Comparison of ENCODE assay signal across 43 cellular contexts in genomic region chr1:90675161-90675847, GRCh38. TPM values are rescaled to one million over a fixed set of nuclear protein-coding genes. Genes with fewer than 3 reads are reported as not detected.
"Had no signal": no experiment of that assay in that cellular context is flagged by ENCODE, and none has a peak within 500 bp of the region (broad histone marks: within the 10 kb centered on the region; RNA-seq: fewer than 3 reads in every experiment).

No MANE protein-coding gene starts in this region.

- H3K4me3 ChIP-seq: adrenal gland, ascending aorta, body of pancreas, breast epithelium, cardiac muscle cell had no signal

- H3K4me3 Mint-ChIP-seq: activated naive CD4-positive, alpha-beta T cell treated with anti-CD3 and anti-CD28 coated beads for 36 hours; activated naive CD4-positive, alpha-beta T cell treated with anti-CD3 and anti-CD28 coated beads, Interleukin-2, amount 10 ng/mL, durations not matched to agents 7 days and 5 days; activated naive CD4-positive, alpha-beta T cell treated with anti-CD3 and anti-CD28 coated beads, Interleukin-2, amount 50 U/mL, for 24 hours; activated naive CD8-positive, alpha-beta T cell; activated naive CD8-positive, alpha-beta T cell treated with anti-CD3 and anti-CD28 coated beads for 36 hours; activated naive CD8-positive, alpha-beta T cell treated with anti-CD3 and anti-CD28 coated beads, Interleukin-2, amount 10 ng/mL, durations not matched to agents 7 days and 5 days; activated naive CD8-positive, alpha-beta T cell treated with anti-CD3 and anti-CD28 coated beads, Interleukin-2, amount 50 U/mL, for 24 hours; activated T-cell treated with anti-CD3 and anti-CD28 coated beads, Interleukin-2, amount 50 U/mL, for 24 hours; activated T-cell treated with anti-CD3 and anti-CD28 coated beads, Interleukin-2, amount 50 U/mL, for 4 hours; activated T-cell treated with anti-CD3 and anti-CD28 coated beads, Interleukin-2, amount 50 U/mL, for 72 hours; activated T-helper 1 cell treated with anti-CD3 and anti-CD28 coated beads, Interleukin-12 subunit alpha, Interleukin-12 subunit beta, Interleukin-2, Interleukin-4 antibody, amounts not matched to agents 30 ng/mL and 10 ng/mL and 1 ng/mL, durations not matched to agents 14 hours and 24 hours and 36 hours; activated T-helper 17 cell treated with anti-CD3 and anti-CD28 coated beads, Interleukin-2, amount 50 U/mL, for 72 hours; brain; central memory CD8-positive, alpha-beta T cell had no signal

- DNase-seq: activated effector memory CD4-positive, alpha-beta T cell treated with anti-CD3 and anti-CD28 coated beads, Interleukin-2, amount 50 U/mL, for 16 hours; activated effector memory CD4-positive, alpha-beta T cell treated with Interleukin-2 at 50 U/mL for 16 hours; activated gamma-delta T cell; activated gamma-delta T cell treated with Interleukin-2 at 50 U/mL for 16 hours; activated naive CD4-positive, alpha-beta T cell; activated naive CD4-positive, alpha-beta T cell treated with anti-CD3 and anti-CD28 coated beads for 36 hours; activated naive CD4-positive, alpha-beta T cell treated with anti-CD3 and anti-CD28 coated beads, Interleukin-2, amount 10 ng/mL, durations not matched to agents 7 days and 5 days; activated naive CD4-positive, alpha-beta T cell treated with anti-CD3 and anti-CD28 coated beads, Interleukin-2, amount 50 U/mL, for 16 hours; activated naive CD4-positive, alpha-beta T cell treated with Interleukin-2 at 50 U/mL for 16 hours; activated naive CD8-positive, alpha-beta T cell treated with anti-CD3 and anti-CD28 coated beads for 36 hours; activated naive CD8-positive, alpha-beta T cell treated with anti-CD3 and anti-CD28 coated beads, Interleukin-2, amount 10 ng/mL, durations not matched to agents 7 days and 5 days; activated naive CD8-positive, alpha-beta T cell treated with anti-CD3 and anti-CD28 coated beads, Interleukin-2, amount 50 U/mL, for 24 hours; activated T-cell treated with anti-CD3 and anti-CD28 coated beads, Interleukin-2, amount 50 U/mL, for 1 hour; activated T-cell treated with anti-CD3 and anti-CD28 coated beads, Interleukin-2, amount 50 U/mL, for 24 hours; activated T-cell treated with anti-CD3 and anti-CD28 coated beads, Interleukin-2, amount 50 U/mL, for 4 hours; activated T-cell treated with anti-CD3 and anti-CD28 coated beads, Interleukin-2, amount 50 U/mL, for 48 hours; activated T-cell treated with anti-CD3 and anti-CD28 coated beads, Interleukin-2, amount 50 U/mL, for 72 hours; adrenal gland; amniotic stem cell; amygdala; anterior cingulate cortex; aorta; body of pancreas; brain microvascular endothelial cell; caudate nucleus; central memory CD4-positive, alpha-beta T cell; cerebellar nuclear complex had no signal

- H3K36me3 Mint-ChIP-seq: activated naive CD4-positive, alpha-beta T cell treated with anti-CD3 and anti-CD28 coated beads, Interleukin-2, amount 10 ng/mL, durations not matched to agents 7 days and 5 days; activated naive CD8-positive, alpha-beta T cell treated with anti-CD3 and anti-CD28 coated beads, Interleukin-2, amount 10 ng/mL, durations not matched to agents 7 days and 5 days; brain had no signal

- H3K27me3 Mint-ChIP-seq: activated naive CD4-positive, alpha-beta T cell treated with anti-CD3 and anti-CD28 coated beads, Interleukin-2, amount 10 ng/mL, durations not matched to agents 7 days and 5 days; brain had no signal

- H3K4me1 Mint-ChIP-seq: activated naive CD4-positive, alpha-beta T cell treated with anti-CD3 and anti-CD28 coated beads, Interleukin-2, amount 10 ng/mL, durations not matched to agents 7 days and 5 days; activated naive CD4-positive, alpha-beta T cell treated with anti-CD3 and anti-CD28 coated beads, Interleukin-2, amount 50 U/mL, for 24 hours; activated naive CD8-positive, alpha-beta T cell treated with anti-CD3 and anti-CD28 coated beads for 36 hours; activated naive CD8-positive, alpha-beta T cell treated with anti-CD3 and anti-CD28 coated beads, Interleukin-2, amount 10 ng/mL, durations not matched to agents 7 days and 5 days; activated naive CD8-positive, alpha-beta T cell treated with anti-CD3 and anti-CD28 coated beads, Interleukin-2, amount 50 U/mL, for 24 hours; activated T-helper 17 cell treated with anti-CD3 and anti-CD28 coated beads, Interleukin-2, amount 50 U/mL, for 72 hours; brain; central memory CD8-positive, alpha-beta T cell had no signal

- H3K36me3 ChIP-seq: adrenal gland, ascending aorta, brain microvascular endothelial cell, breast epithelium, cardiac muscle cell had no signal

- H3K27ac ChIP-seq: adrenal gland, ascending aorta, body of pancreas, brain microvascular endothelial cell, breast epithelium, cardiac muscle cell had no signal

- H3K27ac Mint-ChIP-seq: activated naive CD4-positive, alpha-beta T cell treated with anti-CD3 and anti-CD28 coated beads for 36 hours; activated naive CD4-positive, alpha-beta T cell treated with anti-CD3 and anti-CD28 coated beads, Interleukin-2, amount 10 ng/mL, durations not matched to agents 7 days and 5 days; activated naive CD4-positive, alpha-beta T cell treated with anti-CD3 and anti-CD28 coated beads, Interleukin-2, amount 50 U/mL, for 24 hours; activated naive CD4-positive, alpha-beta T cell treated with anti-CD3 and anti-CD28 coated beads, Interleukin-2, amount 50 U/mL, for 72 hours; activated naive CD8-positive, alpha-beta T cell; activated naive CD8-positive, alpha-beta T cell treated with anti-CD3 and anti-CD28 coated beads for 36 hours; activated naive CD8-positive, alpha-beta T cell treated with anti-CD3 and anti-CD28 coated beads, Interleukin-2, amount 10 ng/mL, durations not matched to agents 7 days and 5 days; activated naive CD8-positive, alpha-beta T cell treated with anti-CD3 and anti-CD28 coated beads, Interleukin-2, amount 50 U/mL, for 24 hours; activated T-cell treated with anti-CD3 and anti-CD28 coated beads, Interleukin-2, amount 50 U/mL, for 24 hours; activated T-cell treated with anti-CD3 and anti-CD28 coated beads, Interleukin-2, amount 50 U/mL, for 72 hours; activated T-helper 1 cell treated with anti-CD3 and anti-CD28 coated beads, Interleukin-12 subunit alpha, Interleukin-12 subunit beta, Interleukin-2, Interleukin-4 antibody, amounts not matched to agents 30 ng/mL and 10 ng/mL and 1 ng/mL, durations not matched to agents 14 hours and 24 hours and 36 hours; activated T-helper 17 cell treated with anti-CD3 and anti-CD28 coated beads, Interleukin-2, amount 50 U/mL, for 72 hours; activated T-helper 2 cell treated with anti-CD3 and anti-CD28 coated beads, Interferon-gamma antibody, Interleukin-2, Interleukin-4, amounts not matched to agents 10 μg/mL and 5 μg/mL and 100 μg/mL, durations not matched to agents 14 hours and 24 hours and 36 hours; brain had no signal

- ATAC-seq: activated naive CD4-positive, alpha-beta T cell treated with anti-CD3 and anti-CD28 coated beads, Interleukin-2, amount 50 U/mL, for 72 hours; activated naive CD8-positive, alpha-beta T cell treated with anti-CD3 and anti-CD28 coated beads, Interleukin-2, amount 50 U/mL, for 24 hours; activated T-cell treated with anti-CD3 and anti-CD28 coated beads, Interleukin-2, amount 50 U/mL, for 4 hours; activated T-cell treated with anti-CD3 and anti-CD28 coated beads, Interleukin-2, amount 50 U/mL, for 72 hours; activated T-helper 17 cell treated with anti-CD3 and anti-CD28 coated beads, Interleukin-2, amount 50 U/mL, for 72 hours; body of pancreas had no signal

- H3K4me1 ChIP-seq: adrenal gland, ascending aorta, body of pancreas, breast epithelium had no signal

- H3K9me3 ChIP-seq: adrenal gland, body of pancreas had no signal

RNA-seq across cellular contexts. Expression of gene BARHL2, which starts 41.8 kb away (rescaled TPM):
- total RNA-seq: activated naive CD4-positive, alpha-beta T cell treated with anti-CD3 and anti-CD28 coated beads for 36 hours; activated naive CD4-positive, alpha-beta T cell treated with anti-CD3 and anti-CD28 coated beads, Interleukin-2, amount 50 U/mL, for 72 hours; activated naive CD8-positive, alpha-beta T cell treated with anti-CD3 and anti-CD28 coated beads for 36 hours; activated naive CD8-positive, alpha-beta T cell treated with anti-CD3 and anti-CD28 coated beads, Interleukin-2, amount 10 ng/mL, durations not matched to agents 7 days and 5 days; activated T-cell treated with anti-CD3 and anti-CD28 coated beads, Interleukin-2, amount 50 U/mL, for 4 hours; activated T-cell treated with anti-CD3 and anti-CD28 coated beads, Interleukin-2, amount 50 U/mL, for 72 hours; activated T-helper 1 cell treated with anti-CD3 and anti-CD28 coated beads, Interleukin-12 subunit alpha, Interleukin-12 subunit beta, Interleukin-2, Interleukin-4 antibody, amounts not matched to agents 30 ng/mL and 10 ng/mL and 1 ng/mL, durations not matched to agents 14 hours and 24 hours and 36 hours; activated T-helper 17 cell treated with anti-CD3 and anti-CD28 coated beads, Interleukin-2, amount 50 U/mL, for 72 hours; activated T-helper 2 cell treated with anti-CD3 and anti-CD28 coated beads, Interferon-gamma antibody, Interleukin-2, Interleukin-4, amounts not matched to agents 10 μg/mL and 5 μg/mL and 100 μg/mL, durations not matched to agents 14 hours and 24 hours and 36 hours; adrenal gland; aorta; ascending aorta; astrocyte; body of pancreas; breast epithelium; bronchial epithelial cell; cardiac muscle cell; cardiac septum; chondrocyte had no signal
- polyA plus RNA-seq: adipose tissue, adrenal gland, aorta, cardiac muscle cell had no signal
